8 cellular contexts compared by ENCODE assay signal in the genomic region with DNA sequence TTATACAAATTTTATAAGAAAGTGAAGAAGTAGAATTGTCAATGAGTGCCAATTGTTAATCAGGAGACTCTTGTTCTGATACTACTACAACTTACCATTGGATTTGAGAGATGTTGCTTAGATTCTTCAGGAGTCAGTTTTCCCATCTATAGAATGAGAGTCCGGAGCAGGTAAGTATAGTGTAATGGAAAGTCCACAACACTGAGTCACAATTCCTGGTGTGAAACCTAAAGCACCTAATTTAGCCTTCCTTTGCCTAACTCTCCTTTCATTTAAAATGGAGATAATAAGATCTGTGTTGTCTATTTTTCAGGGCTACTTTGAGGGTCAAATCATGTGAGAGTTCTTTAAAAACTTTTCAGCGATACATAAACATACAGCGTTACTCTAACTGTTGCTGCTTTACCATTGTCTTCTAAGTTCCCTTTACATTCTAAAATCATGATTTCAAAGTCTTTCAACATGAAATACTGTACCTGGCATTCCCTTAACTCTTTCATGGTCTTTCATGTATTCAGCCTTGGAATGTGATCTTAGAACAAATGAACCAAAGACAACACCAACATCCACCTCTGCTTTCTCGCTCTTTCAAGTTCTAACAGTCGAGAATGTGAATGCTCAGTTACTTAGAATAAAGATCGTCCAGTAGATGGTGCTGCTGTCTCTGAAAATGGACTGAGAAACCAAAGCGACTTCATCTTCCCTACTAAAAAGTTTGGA.
DNase-seq lines count a peak whose midpoint lies in the region; ATAC-seq, FAIRE-seq and TF ChIP-seq lines count a peak whose summit lies in the region.

No MANE protein-coding gene starts in this region.

- H3K4me3 Mint-ChIP-seq in activated CD8-positive, alpha-beta T cell treated with anti-CD3 and anti-CD28 coated beads, Interleukin-2, amount 10 ng/mL, durations not matched to agents 7 days and 5 days, result no peak overlapping the region
- no peak overlapping the region for H3K4me3 Mint-ChIP-seq in T-helper 17 cell

- H3K27me3 Mint-ChIP-seq in activated CD8-positive, alpha-beta T cell treated with anti-CD3 and anti-CD28 coated beads, Interleukin-2, amount 10 ng/mL, durations not matched to agents 7 days and 5 days (ENCODE audit: low read depth), result no peaks in the 10 kb centered on the region
- H3K27me3 Mint-ChIP-seq in T-helper 17 cell, result peaks cover 19% of the 10 kb centered on the region

- peak; percentile 50 for FAIRE-seq in H54 (lab: Jason Lieb, UNC)

- no peaks in the 10 kb centered on the region for H3K36me3 ChIP-seq in stomach

- CTCF ChIA-PET in activated CD8-positive, alpha-beta T cell treated with anti-CD3 and anti-CD28 coated beads, Interleukin-2, amount 10 ng/mL, durations not matched to agents 7 days and 5 days (lab: Charles Lee), result no interaction called here

- no peak overlapping the region for H3K27ac ChIP-seq in stomach

- TF ChIP-seq CTCF in stomach (IDR thresholded peaks at IDR 0.05), result peak in 1 of 7 experiments; percentile 11

- no peak for TF ChIP-seq EP300 in stomach (IDR thresholded peaks at IDR 0.05)

- TF ChIP-seq POLR2A in H54 (IDR thresholded peaks at IDR 0.05; ENCODE audit: low read depth, low read length) (no peak), stomach (IDR thresholded peaks at IDR 0.05) (no peak)

- H3K9me3 Mint-ChIP-seq in activated CD8-positive, alpha-beta T cell treated with anti-CD3 and anti-CD28 coated beads, Interleukin-2, amount 10 ng/mL, durations not matched to agents 7 days and 5 days (ENCODE audit: insufficient read depth), result no peaks in the 10 kb centered on the region

- H3K4me3 ChIP-seq in stomach, result no peak overlapping the region

- no peak for ATAC-seq in activated CD8-positive, alpha-beta T cell treated with anti-CD3 and anti-CD28 coated beads, Interleukin-2, amount 10 ng/mL, durations not matched to agents 7 days and 5 days
- ATAC-seq in GM18907 (IDR thresholded peaks at IDR 0.05; ENCODE audit: unreplicated experiment) (no peak), T-helper 17 cell (no peak)

- 32 to 41% (median 38%) methylated on average over 7 of the region's 7 CpGs for WGBS in stomach, 5 donors

- no peaks in the 10 kb centered on the region for H3K36me3 Mint-ChIP-seq in activated CD8-positive, alpha-beta T cell treated with anti-CD3 and anti-CD28 coated beads, Interleukin-2, amount 10 ng/mL, durations not matched to agents 7 days and 5 days (ENCODE audit: low read depth)
- peaks cover 4% of the 10 kb centered on the region for H3K36me3 Mint-ChIP-seq in T-helper 17 cell (ENCODE audit: low read depth)

- H3K27me3 ChIP-seq in stomach, result peaks cover 0 to 24% (median 0%) of the 10 kb centered on the region in 3 donors

- H3K27ac Mint-ChIP-seq in activated CD8-positive, alpha-beta T cell treated with anti-CD3 and anti-CD28 coated beads, Interleukin-2, amount 10 ng/mL, durations not matched to agents 7 days and 5 days, result no peak overlapping the region
- no peak overlapping the region for H3K27ac Mint-ChIP-seq in T-helper 17 cell

- intact Hi-C loops in stomach (cut with DNase I; ENCODE audit: low total_unique reads), result no loop called here

- no peaks in the 10 kb centered on the region for H3K4me1 Mint-ChIP-seq in activated CD8-positive, alpha-beta T cell treated with anti-CD3 and anti-CD28 coated beads, Interleukin-2, amount 10 ng/mL, durations not matched to agents 7 days and 5 days (ENCODE audit: low read depth)
- no peaks in the 10 kb centered on the region for H3K4me1 Mint-ChIP-seq in T-helper 17 cell

- H3K9me3 ChIP-seq in stomach (no peaks in the 10 kb centered on the region), T-helper 17 cell (ENCODE audit: control insufficient read depth, low read length, poor library complexity, severe bottlenecking) (no peaks in the 10 kb centered on the region)

- POLR2A ChIA-PET in activated CD8-positive, alpha-beta T cell treated with anti-CD3 and anti-CD28 coated beads, Interleukin-2, amount 10 ng/mL, durations not matched to agents 7 days and 5 days (lab: Charles Lee), result no interaction called here

- H3K4me1 ChIP-seq in stomach, result no peaks in the 10 kb centered on the region

- DNase-seq in DMS79 treated with DMSO at 0.1 percent for 48 hours (lab: John Stamatoyannopoulos, UW), result peak; percentile 31
- no peak for DNase-seq in H54 (ENCODE audit: insufficient read length, low spot score)
- peak; percentile 40 for DNase-seq in NCI-H2107 (lab: John Stamatoyannopoulos, UW)
- peak; percentile 23 for DNase-seq in activated CD8-positive, alpha-beta T cell treated with anti-CD3 and anti-CD28 coated beads, Interleukin-2, amount 10 ng/mL, durations not matched to agents 7 days and 5 days
- peak; percentile 67 for DNase-seq in iris pigment epithelial cell (ENCODE audit: low read depth)
- no peak for DNase-seq in stomach
- DNase-seq in T-helper 17 cell, result no peak

Comparison
In these comparisons a context has a peak if more than half of its experiments do, and no peak if none do; other contexts are left out.
1. DNase-seq: peak in DMS79 treated with DMSO at 0.1 percent for 48 hours (single experiment), NCI-H2107 (single experiment), activated CD8-positive, alpha-beta T cell treated with anti-CD3 and anti-CD28 coated beads, Interleukin-2, amount 10 ng/mL, durations not matched to agents 7 days and 5 days (single experiment) and iris pigment epithelial cell (single experiment); none in H54 (single experiment), stomach (single experiment) and T-helper 17 cell (0 of 3).